Comparison of ENCODE assay signal across 15 cellular contexts in the genomic region with DNA sequence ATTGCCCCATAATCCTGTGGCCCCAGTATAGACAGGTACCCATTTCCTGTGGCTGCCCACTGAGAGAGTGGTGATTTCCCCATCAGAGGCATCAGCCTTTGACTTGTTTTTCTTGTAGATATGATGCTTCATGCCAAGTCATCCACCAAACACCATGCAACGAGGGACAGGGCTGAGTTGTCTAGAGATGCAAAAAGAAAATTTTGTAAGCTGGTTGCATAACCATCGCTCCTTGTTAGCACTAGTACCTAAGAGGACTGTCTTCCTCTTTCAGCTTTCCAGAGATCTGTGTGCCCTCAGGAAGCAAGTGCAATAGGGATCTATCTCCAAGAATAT.
DNase-seq lines count a peak whose midpoint lies in the region; ATAC-seq and TF ChIP-seq lines count a peak whose summit lies in the region.
"Had no signal": no experiment of that assay in that cellular context is flagged by ENCODE, and none has a peak within 500 bp of the region (broad histone marks: within the 10 kb centered on the region; RNA-seq: fewer than 3 reads in every experiment).

No MANE protein-coding gene starts in this region.

- intact Hi-C loops in activated CD8-positive, alpha-beta T cell treated with anti-CD3 and anti-CD28 coated beads for 36 hours (cut with micrococcal nuclease): no loop called here
- intact Hi-C loops in naive thymus-derived CD4-positive, alpha-beta T cell (cut with micrococcal nuclease): no loop called here
- intact Hi-C loops in esophagus muscularis mucosa (cut with DNase I): no loop called here
- intact Hi-C loops in posterior vena cava (cut with DNase I): no loop called here

- H3K36me3 ChIP-seq in naive thymus-derived CD4-positive, alpha-beta T cell (ENCODE audit: control insufficient read depth in 2 of 3, insufficient read depth in 3 of 3, low read length in 3 of 3): no peaks in the 10 kb centered on the region
- H3K36me3 ChIP-seq in esophagus muscularis mucosa: no peaks in the 10 kb centered on the region
- H3K36me3 ChIP-seq: thoracic aorta had no signal

- no peaks in the 10 kb centered on the region for H3K27me3 Mint-ChIP-seq in activated CD8-positive, alpha-beta T cell treated with anti-CD3 and anti-CD28 coated beads for 36 hours
- H3K27me3 Mint-ChIP-seq in naive thymus-derived CD4-positive, alpha-beta T cell: no peaks in the 10 kb centered on the region

- H3K27ac Mint-ChIP-seq in activated CD8-positive, alpha-beta T cell treated with anti-CD3 and anti-CD28 coated beads for 36 hours: peak overlapping the region; percentile 53
- H3K27ac Mint-ChIP-seq in naive thymus-derived CD4-positive, alpha-beta T cell: peak overlapping the region in 2 of 9 donors; percentile 18 to 48

- no peaks in the 10 kb centered on the region for H3K9me3 Mint-ChIP-seq in activated CD8-positive, alpha-beta T cell treated with anti-CD3 and anti-CD28 coated beads for 36 hours
- H3K9me3 Mint-ChIP-seq in naive thymus-derived CD4-positive, alpha-beta T cell: peaks cover 0 to 2% (median 0%) of the 10 kb centered on the region in 11 donors
- H3K9me3 Mint-ChIP-seq: neural crest cell had no signal

- no peak overlapping the region for H3K27ac ChIP-seq in naive thymus-derived CD4-positive, alpha-beta T cell (ENCODE audit: low read depth, low read length)
- no peak overlapping the region for H3K27ac ChIP-seq in esophagus muscularis mucosa (replicated peaks in 1 of 4)
- H3K27ac ChIP-seq: 22Rv1, thoracic aorta had no signal

- H3K4me1 Mint-ChIP-seq in activated CD8-positive, alpha-beta T cell treated with anti-CD3 and anti-CD28 coated beads for 36 hours (ENCODE audit: low read depth): peaks cover 62% of the 10 kb centered on the region
- H3K4me1 Mint-ChIP-seq in naive thymus-derived CD4-positive, alpha-beta T cell: peaks cover 5 to 61% (median 33%) of the 10 kb centered on the region in 7 donors

- WGBS in esophagus muscularis mucosa: 88% methylated on average over 2 of the region's 2 CpGs

- H3K4me3 Mint-ChIP-seq in activated CD8-positive, alpha-beta T cell treated with anti-CD3 and anti-CD28 coated beads for 36 hours: no peak overlapping the region
- no peak overlapping the region for H3K4me3 Mint-ChIP-seq in naive thymus-derived CD4-positive, alpha-beta T cell
- H3K4me3 Mint-ChIP-seq: neural crest cell had no signal

- H3K36me3 Mint-ChIP-seq in activated CD8-positive, alpha-beta T cell treated with anti-CD3 and anti-CD28 coated beads for 36 hours (ENCODE audit: low read depth): no peaks in the 10 kb centered on the region
- H3K36me3 Mint-ChIP-seq in naive thymus-derived CD4-positive, alpha-beta T cell: peaks cover 0 to 7% (median 4%) of the 10 kb centered on the region in 5 donors

- no peak for TF ChIP-seq CTCF in NB4 (IDR thresholded peaks at IDR 0.05; ENCODE audit: low read depth, low read length)
- no peak for TF ChIP-seq CTCF in activated CD8-positive, alpha-beta T cell treated with anti-CD3 and anti-CD28 coated beads for 36 hours (IDR thresholded peaks at IDR 0.05)
- no peak for TF ChIP-seq CTCF in esophagus muscularis mucosa (IDR thresholded peaks at IDR 0.05)

- peaks cover 13 to 18% of the 10 kb centered on the region in 2 donors for H3K4me1 ChIP-seq in naive thymus-derived CD4-positive, alpha-beta T cell (ENCODE audit: control insufficient read depth in 2 of 2, insufficient read depth in 2 of 2, low read length in 2 of 2)
- peaks cover 31 to 34% (median 33%) of the 10 kb centered on the region in 4 donors for H3K4me1 ChIP-seq in esophagus muscularis mucosa

- DNase-seq in NK-92 treated with Interleukin-12 subunit alpha and Interleukin-12 subunit beta, amount 100 ng/mL, for 24 hours (lab: John Stamatoyannopoulos, UW): peak; percentile 43
- DNase-seq in NK-92 (lab: John Stamatoyannopoulos, UW; ENCODE audit: unreplicated experiment): no peak
- peak; percentile 92 for DNase-seq in NB4 (ENCODE audit: low read depth)
- peak; percentile 65 for DNase-seq in activated CD8-positive, alpha-beta T cell treated with anti-CD3 and anti-CD28 coated beads for 36 hours
- no peak for DNase-seq in naive thymus-derived CD4-positive, alpha-beta T cell
- DNase-seq in NCI-H82 (lab: John Stamatoyannopoulos, UW): no peak
- DNase-seq in esophagus muscularis mucosa (ENCODE audit: extremely low spot score): no peak
- DNase-seq in posterior vena cava (ENCODE audit: low spot score): no peak
- DNase-seq: activated gamma-delta T cell, caudate nucleus, COR-L47 had no signal

- H3K9me3 ChIP-seq in naive thymus-derived CD4-positive, alpha-beta T cell (ENCODE audit: control insufficient read depth in 2 of 3, low read length in 3 of 3): no peaks in the 10 kb centered on the region
- no peaks in the 10 kb centered on the region for H3K9me3 ChIP-seq in esophagus muscularis mucosa
- H3K9me3 ChIP-seq: thoracic aorta had no signal

- CTCF ChIA-PET in activated CD8-positive, alpha-beta T cell treated with anti-CD3 and anti-CD28 coated beads for 36 hours (lab: Charles Lee): interaction anchor here (0.7 to 6.9 kb wide), 2 partner anchors 12 to 37 kb away, joined by 3 to 61 read pairs; no protein-coding TSS in a partner anchor
- CTCF ChIA-PET in naive thymus-derived CD4-positive, alpha-beta T cell (lab: Charles Lee): no interaction called here

- no peaks in the 10 kb centered on the region for H3K27me3 ChIP-seq in naive thymus-derived CD4-positive, alpha-beta T cell (ENCODE audit: control insufficient read depth in 2 of 2, insufficient read depth in 2 of 2, low read length in 2 of 2)
- H3K27me3 ChIP-seq in esophagus muscularis mucosa: no peaks in the 10 kb centered on the region

- TF ChIP-seq EP300 in esophagus muscularis mucosa (IDR thresholded peaks at IDR 0.05): no peak

- H3K4me3 ChIP-seq in NB4 (ENCODE audit: low read depth, low read length) (no peak overlapping the region), esophagus muscularis mucosa (no peak overlapping the region)
- H3K4me3 ChIP-seq in naive thymus-derived CD4-positive, alpha-beta T cell (ENCODE audit: low read length): no peak overlapping the region
- H3K4me3 ChIP-seq: smooth muscle cell, thoracic aorta had no signal

- peak; percentile 15 for ATAC-seq in activated CD8-positive, alpha-beta T cell treated with anti-CD3 and anti-CD28 coated beads for 36 hours
- peak; percentile 73 for ATAC-seq in naive thymus-derived CD4-positive, alpha-beta T cell

- POLR2A ChIA-PET in activated CD8-positive, alpha-beta T cell treated with anti-CD3 and anti-CD28 coated beads for 36 hours (lab: Charles Lee): interaction anchor here (0.6 to 1.4 kb wide), 5 partner anchors 11 to 168 kb away, joined by 3 to 4 read pairs (median 3); no protein-coding TSS in a partner anchor
- POLR2A ChIA-PET in naive thymus-derived CD4-positive, alpha-beta T cell (lab: Charles Lee): no interaction called here

- TF ChIP-seq POLR2A in NB4 (IDR thresholded peaks at IDR 0.05; ENCODE audit: extremely low read depth, insufficient read length): no peak
- no peak for TF ChIP-seq POLR2A in esophagus muscularis mucosa (IDR thresholded peaks at IDR 0.05; ENCODE audit: low read depth)

Comparison
In these comparisons a context has a peak if more than half of its experiments do, and no peak if none do; other contexts are left out.
1. DNase-seq: peak in NK-92 treated with Interleukin-12 subunit alpha and Interleukin-12 subunit beta, amount 100 ng/mL, for 24 hours (single experiment), NB4 (single experiment) and activated CD8-positive, alpha-beta T cell treated with anti-CD3 and anti-CD28 coated beads for 36 hours (single experiment); none in NK-92 (single experiment), naive thymus-derived CD4-positive, alpha-beta T cell (0 of 9), NCI-H82 (single experiment), esophagus muscularis mucosa (single experiment) and posterior vena cava (single experiment).